16 cellular contexts compared by ENCODE assay signal in genomic region chr17:78852709-78853111, GRCh38. TPM values are rescaled to one million over a fixed set of nuclear protein-coding genes. Genes with fewer than 3 reads are reported as not detected.
DNase-seq lines count a peak whose midpoint lies in the region; ATAC-seq and TF ChIP-seq lines count a peak whose summit lies in the region.
"Had no signal": no experiment of that assay in that cellular context is flagged by ENCODE, and none has a peak within 500 bp of the region (broad histone marks: within the 10 kb centered on the region; RNA-seq: fewer than 3 reads in every experiment).

No MANE protein-coding gene starts in this region.

- H3F3A ChIP-seq in PC-3 (ENCODE audit: low read length, unreplicated experiment) = no peaks in the 10 kb centered on the region
- H3F3A ChIP-seq in smooth muscle cell (ENCODE audit: low read depth) = no peaks in the 10 kb centered on the region

- no peaks in the 10 kb centered on the region for H3K27me3 Mint-ChIP-seq in activated CD8-positive, alpha-beta memory T cell treated with anti-CD3 and anti-CD28 coated beads, Interleukin-2, amount 10 ng/mL, durations not matched to agents 7 days and 5 days
- no peaks in the 10 kb centered on the region for H3K27me3 Mint-ChIP-seq in activated CD4-positive, alpha-beta memory T cell treated with anti-CD3 and anti-CD28 coated beads for 36 hours

- no peak overlapping the region for H4K91ac ChIP-seq in trophoblast cell (ENCODE audit: low read depth, low read length)

- H3K27me3 ChIP-seq in PC-3 (ENCODE audit: low read length) (no peaks in the 10 kb centered on the region), trophoblast cell (ENCODE audit: insufficient read depth, low read length) (no peaks in the 10 kb centered on the region), smooth muscle cell (ENCODE audit: low read depth) (no peaks in the 10 kb centered on the region)
- H3K27me3 ChIP-seq: BLaER1, MG63 had no signal

- BruUV-seq in PC-3 (replicated peaks; lab: Mats Ljungman, UMichigan) = no TSS peak

- H2AFZ ChIP-seq in PC-3 (ENCODE audit: low read length) (no peak overlapping the region), trophoblast cell (ENCODE audit: insufficient read depth, low read length, poor library complexity) (no peak overlapping the region), smooth muscle cell (ENCODE audit: low read depth) (no peak overlapping the region)

- H2BK5ac ChIP-seq in trophoblast cell (ENCODE audit: low read depth, low read length, poor library complexity) = no peak overlapping the region

- H3K18ac ChIP-seq in trophoblast cell (ENCODE audit: low read length) = no peak overlapping the region

- H3K79me2 ChIP-seq in PC-3 (ENCODE audit: low read length) = no peaks in the 10 kb centered on the region
- H3K79me2 ChIP-seq in trophoblast cell (ENCODE audit: control insufficient read depth, insufficient read depth, low read length, poor library complexity) = no peaks in the 10 kb centered on the region
- no peaks in the 10 kb centered on the region for H3K79me2 ChIP-seq in smooth muscle cell (ENCODE audit: low read depth)

- no peak overlapping the region for H3K27ac Mint-ChIP-seq in activated CD8-positive, alpha-beta memory T cell treated with anti-CD3 and anti-CD28 coated beads, Interleukin-2, amount 10 ng/mL, durations not matched to agents 7 days and 5 days
- no peak overlapping the region for H3K27ac Mint-ChIP-seq in activated CD4-positive, alpha-beta memory T cell treated with anti-CD3 and anti-CD28 coated beads for 36 hours
- H3K27ac Mint-ChIP-seq: activated T-helper 1 cell treated with anti-CD3 and anti-CD28 coated beads, Interleukin-12 subunit alpha, Interleukin-12 subunit beta, Interleukin-2, Interleukin-4 antibody, amounts not matched to agents 30 ng/mL and 10 ng/mL and 1 ng/mL, durations not matched to agents 14 hours and 24 hours and 36 hours had no signal

- no peaks in the 10 kb centered on the region for H3K4me1 ChIP-seq in PC-3 (ENCODE audit: insufficient read depth, low read length)
- H3K4me1 ChIP-seq in trophoblast cell (ENCODE audit: control insufficient read depth in 1 of 2, insufficient read depth in 2 of 2, low read length in 2 of 2) = peaks cover 3 to 7% of the 10 kb centered on the region in 2 experiments
- H3K4me1 ChIP-seq in smooth muscle cell (ENCODE audit: low read depth) = no peaks in the 10 kb centered on the region
- H3K4me1 ChIP-seq: BLaER1 had no signal

- ATAC-seq in PC-3 = peak; percentile 70
- ATAC-seq in HG02610 (IDR thresholded peaks at IDR 0.05; ENCODE audit: unreplicated experiment) = no peak
- ATAC-seq in activated CD8-positive, alpha-beta memory T cell treated with anti-CD3 and anti-CD28 coated beads, Interleukin-2, amount 10 ng/mL, durations not matched to agents 7 days and 5 days = no peak

- no peaks in the 10 kb centered on the region for H3K9me3 Mint-ChIP-seq in activated CD8-positive, alpha-beta memory T cell treated with anti-CD3 and anti-CD28 coated beads, Interleukin-2, amount 10 ng/mL, durations not matched to agents 7 days and 5 days (ENCODE audit: low read depth)
- H3K9me3 Mint-ChIP-seq in activated CD4-positive, alpha-beta memory T cell treated with anti-CD3 and anti-CD28 coated beads for 36 hours = no peaks in the 10 kb centered on the region
- H3K9me3 Mint-ChIP-seq: activated T-helper 1 cell treated with anti-CD3 and anti-CD28 coated beads, Interleukin-12 subunit alpha, Interleukin-12 subunit beta, Interleukin-2, Interleukin-4 antibody, amounts not matched to agents 30 ng/mL and 10 ng/mL and 1 ng/mL, durations not matched to agents 14 hours and 24 hours and 36 hours had no signal

- no peak overlapping the region for H3K9ac ChIP-seq in PC-3 (ENCODE audit: low read length)
- no peak overlapping the region for H3K9ac ChIP-seq in trophoblast cell (ENCODE audit: low read length)
- H3K9ac ChIP-seq in smooth muscle cell (ENCODE audit: low read depth) = no peak overlapping the region
- H3K9ac ChIP-seq: BLaER1 had no signal

- no peak overlapping the region for H2BK120ac ChIP-seq in trophoblast cell (ENCODE audit: insufficient read depth, low read length, poor library complexity)

- H3K27ac ChIP-seq in PC-3 (ENCODE audit: low read length) = no peak overlapping the region
- H3K27ac ChIP-seq in trophoblast cell (ENCODE audit: low read depth, low read length) = no peak overlapping the region
- H3K27ac ChIP-seq in smooth muscle cell (ENCODE audit: low read depth) = no peak overlapping the region
- H3K27ac ChIP-seq: BLaER1 had no signal

- no peak overlapping the region for H3K4me2 ChIP-seq in PC-3 (ENCODE audit: low read length)
- no peak overlapping the region for H3K4me2 ChIP-seq in trophoblast cell (ENCODE audit: low read length)
- H3K4me2 ChIP-seq in smooth muscle cell = no peak overlapping the region
- H3K4me2 ChIP-seq: BLaER1 had no signal

- no peaks in the 10 kb centered on the region for H3K9me3 ChIP-seq in PC-3 (ENCODE audit: low read length)
- no peaks in the 10 kb centered on the region for H3K9me3 ChIP-seq in trophoblast cell (ENCODE audit: insufficient read depth, low read depth, low read length)
- no peaks in the 10 kb centered on the region for H3K9me3 ChIP-seq in smooth muscle cell (replicated peaks; ENCODE audit: low read depth)
- H3K9me3 ChIP-seq: BLaER1, MG63 had no signal

- no peak overlapping the region for H2AK5ac ChIP-seq in trophoblast cell (ENCODE audit: low read length)

- intact Hi-C loops in PC-3 (cut with micrococcal nuclease) = no loop called here
- intact Hi-C loops in activated CD4-positive, alpha-beta memory T cell treated with anti-CD3 and anti-CD28 coated beads for 36 hours (cut with micrococcal nuclease) = no loop called here

- H4K20me1 ChIP-seq in PC-3 (ENCODE audit: low read length) (no peaks in the 10 kb centered on the region), smooth muscle cell (ENCODE audit: low read depth) (no peaks in the 10 kb centered on the region)
- H4K20me1 ChIP-seq: BLaER1 had no signal

- no peaks in the 10 kb centered on the region for H3K9me2 ChIP-seq in PC-3 (replicated peaks; ENCODE audit: low read length)

- H3K4ac ChIP-seq in trophoblast cell (ENCODE audit: low read depth, low read length) = no peak overlapping the region

- no peaks in the 10 kb centered on the region for H3K36me3 Mint-ChIP-seq in activated CD8-positive, alpha-beta memory T cell treated with anti-CD3 and anti-CD28 coated beads, Interleukin-2, amount 10 ng/mL, durations not matched to agents 7 days and 5 days
- H3K36me3 Mint-ChIP-seq in activated CD4-positive, alpha-beta memory T cell treated with anti-CD3 and anti-CD28 coated beads for 36 hours = no peaks in the 10 kb centered on the region

- H3K4me3 ChIP-seq in PC-3 (ENCODE audit: low read length) (no peak overlapping the region), epithelial cell of proximal tubule (ENCODE audit: low read depth, low read length) (no peak overlapping the region), trophoblast cell (ENCODE audit: low read depth, low read length) (no peak overlapping the region), smooth muscle cell (no peak overlapping the region)
- H3K4me3 ChIP-seq: BLaER1, MG63 had no signal

- H3K79me1 ChIP-seq in trophoblast cell (ENCODE audit: low read length) = no peaks in the 10 kb centered on the region

- POLR2A ChIA-PET in PC-3 (lab: Charles Lee; ENCODE audit: unreplicated experiment) = interaction anchor here (0.5 kb wide), 1 partner anchor 48 kb away, joined by 19 read pairs; no protein-coding TSS in a partner anchor
- POLR2A ChIA-PET in activated CD4-positive, alpha-beta memory T cell treated with anti-CD3 and anti-CD28 coated beads for 36 hours (lab: Charles Lee) = no interaction called here

- DNase-seq in PC-3 = peak; percentile 29
- DNase-seq in epithelial cell of proximal tubule (ENCODE audit: low read depth) = no peak
- DNase-seq in trophoblast cell = peak; percentile 67 to 78
- no peak for DNase-seq in smooth muscle cell (lab: John Stamatoyannopoulos, UW; ENCODE audit: unreplicated experiment)
- no peak for DNase-seq in activated CD8-positive, alpha-beta memory T cell treated with anti-CD3 and anti-CD28 coated beads, Interleukin-2, amount 10 ng/mL, durations not matched to agents 7 days and 5 days
- no peak for DNase-seq in activated CD4-positive, alpha-beta memory T cell treated with anti-CD3 and anti-CD28 coated beads for 36 hours
- DNase-seq: DMS79 treated with DMSO at 0.1 percent for 48 hours; MG63; midbrain; NCI-H774; SHP77; stimulated activated naive CD4-positive, alpha-beta T cell had no signal

- peak; percentile 20; the same call in 1 of the 3 replicates for TF ChIP-seq CTCF in GM12872 (IDR thresholded peaks at IDR 0.05; ENCODE audit: insufficient read depth, low read depth, low read length)
- peak; percentile 69 for TF ChIP-seq CTCF in PC-3 (conservative IDR thresholded peaks at IDR 0.05; ENCODE audit: low read depth, low read length)
- peak; percentile 30 for TF ChIP-seq CTCF in epithelial cell of proximal tubule (conservative IDR thresholded peaks at IDR 0.05; ENCODE audit: low read depth, low read length)
- TF ChIP-seq CTCF in smooth muscle cell (IDR thresholded peaks at IDR 0.05; ENCODE audit: borderline replicate concordance, insufficient read depth, poor library complexity, severe bottlenecking) = no peak

- H4K12ac ChIP-seq in trophoblast cell (ENCODE audit: low read depth, low read length) = no peak overlapping the region

- no peak overlapping the region for H3K14ac ChIP-seq in trophoblast cell (ENCODE audit: low read length)

- no peak overlapping the region for H3K4me3 Mint-ChIP-seq in activated CD8-positive, alpha-beta memory T cell treated with anti-CD3 and anti-CD28 coated beads, Interleukin-2, amount 10 ng/mL, durations not matched to agents 7 days and 5 days
- H3K4me3 Mint-ChIP-seq in activated CD4-positive, alpha-beta memory T cell treated with anti-CD3 and anti-CD28 coated beads for 36 hours = no peak overlapping the region
- H3K4me3 Mint-ChIP-seq: activated T-helper 1 cell treated with anti-CD3 and anti-CD28 coated beads, Interleukin-12 subunit alpha, Interleukin-12 subunit beta, Interleukin-2, Interleukin-4 antibody, amounts not matched to agents 30 ng/mL and 10 ng/mL and 1 ng/mL, durations not matched to agents 14 hours and 24 hours and 36 hours had no signal

- H3K4me1 Mint-ChIP-seq in activated CD8-positive, alpha-beta memory T cell treated with anti-CD3 and anti-CD28 coated beads, Interleukin-2, amount 10 ng/mL, durations not matched to agents 7 days and 5 days = no peaks in the 10 kb centered on the region
- no peaks in the 10 kb centered on the region for H3K4me1 Mint-ChIP-seq in activated CD4-positive, alpha-beta memory T cell treated with anti-CD3 and anti-CD28 coated beads for 36 hours (ENCODE audit: low read depth)

- CTCF ChIA-PET in PC-3 (lab: Charles Lee) = interaction anchor here (0.6 to 1.0 kb wide), 5 partner anchors 8 to 118 kb away, joined by 3 to 6 read pairs (median 4); no protein-coding TSS in a partner anchor
- CTCF ChIA-PET in activated CD8-positive, alpha-beta memory T cell treated with anti-CD3 and anti-CD28 coated beads, Interleukin-2, amount 10 ng/mL, durations not matched to agents 7 days and 5 days (lab: Charles Lee) = interaction anchor here (2.0 to 3.5 kb wide), 2 partner anchors 13 kb away, joined by 7 to 11 read pairs; no protein-coding TSS in a partner anchor
- CTCF ChIA-PET in activated CD4-positive, alpha-beta memory T cell treated with anti-CD3 and anti-CD28 coated beads for 36 hours (lab: Charles Lee) = interaction anchor here (1.0 to 2.9 kb wide), 5 partner anchors 9 to 382 kb away, joined by 3 to 14 read pairs (median 3); no protein-coding TSS in a partner anchor

- no peak overlapping the region for H3K23ac ChIP-seq in trophoblast cell (ENCODE audit: low read length)

- no peak overlapping the region for H2BK12ac ChIP-seq in trophoblast cell (ENCODE audit: low read length)

- H3K36me3 ChIP-seq in PC-3 (ENCODE audit: low read depth, low read length) (peaks cover 3% of the 10 kb centered on the region; the same call in 1 of the 2 replicates), trophoblast cell (ENCODE audit: control insufficient read depth in 1 of 2, insufficient read depth in 2 of 2, low read length in 2 of 2) (peaks cover 20 to 23% of the 10 kb centered on the region in 2 experiments), smooth muscle cell (ENCODE audit: low read depth) (no peaks in the 10 kb centered on the region)

- no CpG with 5 or more reads among the region's 16 CpGs for WGBS in trophoblast cell (ENCODE audit: extremely low coverage, insufficient coverage, insufficient read length)
- 83% methylated on average over 16 of the region's 16 CpGs for WGBS in smooth muscle cell (ENCODE audit: low lambda C conversion rate)

- no peak overlapping the region for H4K8ac ChIP-seq in trophoblast cell (ENCODE audit: low read depth, low read length)

RNA-seq across cellular contexts. Expression of gene USP36, which starts 12.1 kb away (rescaled TPM):
- total RNA-seq in PC-3 (2014; rRNA removed) (37.5 and 41.8 TPM in 2 replicates), epithelial cell of proximal tubule (22.4 and 36.4 TPM in 2 replicates), smooth muscle cell (14.3 and 29.0 TPM in 2 replicates)
- polyA plus RNA-seq in trophoblast cell (2013) = 21.5 and 22.0 TPM in 2 replicates
- polyA plus RNA-seq in smooth muscle cell = 17.6 and 31.4 TPM in 2 replicates
- 10 to 100 TPM; 84.5 to 94.3 TPM for total RNA-seq in activated CD8-positive, alpha-beta memory T cell treated with anti-CD3 and anti-CD28 coated beads, Interleukin-2, amount 10 ng/mL, durations not matched to agents 7 days and 5 days
- 10 to 100 TPM; 71.2 to 74.3 TPM for total RNA-seq in activated CD4-positive, alpha-beta memory T cell treated with anti-CD3 and anti-CD28 coated beads for 36 hours

RNA-seq across cellular contexts. Expression of gene CEP295NL, which starts 50.3 kb away (rescaled TPM):
- total RNA-seq in PC-3 (2014; rRNA removed) (1.8 and 2.4 TPM in 2 replicates), epithelial cell of proximal tubule (0.29 TPM in 2 replicates), smooth muscle cell (0.85 and 1.2 TPM in 2 replicates)
- 0.18 and 0.19 TPM in 2 replicates for polyA plus RNA-seq in trophoblast cell (2013)
- 1.8 TPM in 1 of 2 replicates, not detected in the other for polyA plus RNA-seq in smooth muscle cell
- total RNA-seq in activated CD8-positive, alpha-beta memory T cell treated with anti-CD3 and anti-CD28 coated beads, Interleukin-2, amount 10 ng/mL, durations not matched to agents 7 days and 5 days = under 1 TPM in 1 of 2 experiments, not detected in 1; 0.29 TPM
- not detected for total RNA-seq in activated CD4-positive, alpha-beta memory T cell treated with anti-CD3 and anti-CD28 coated beads for 36 hours
- total RNA-seq: activated T-helper 1 cell treated with anti-CD3 and anti-CD28 coated beads, Interleukin-12 subunit alpha, Interleukin-12 subunit beta, Interleukin-2, Interleukin-4 antibody, amounts not matched to agents 30 ng/mL and 10 ng/mL and 1 ng/mL, durations not matched to agents 14 hours and 24 hours and 36 hours had no signal

Comparison
In these comparisons a context has a peak if more than half of its experiments do, and no peak if none do; other contexts are left out.
1. DNase-seq: peak in PC-3 (single experiment) and trophoblast cell (2 of 2); none in epithelial cell of proximal tubule (single experiment), smooth muscle cell (single experiment), activated CD8-positive, alpha-beta memory T cell treated with anti-CD3 and anti-CD28 coated beads, Interleukin-2, amount 10 ng/mL, durations not matched to agents 7 days and 5 days (single experiment) and activated CD4-positive, alpha-beta memory T cell treated with anti-CD3 and anti-CD28 coated beads for 36 hours (single experiment).